Comparison of ENCODE assay signal across 1 cellular context in the genomic region with DNA sequence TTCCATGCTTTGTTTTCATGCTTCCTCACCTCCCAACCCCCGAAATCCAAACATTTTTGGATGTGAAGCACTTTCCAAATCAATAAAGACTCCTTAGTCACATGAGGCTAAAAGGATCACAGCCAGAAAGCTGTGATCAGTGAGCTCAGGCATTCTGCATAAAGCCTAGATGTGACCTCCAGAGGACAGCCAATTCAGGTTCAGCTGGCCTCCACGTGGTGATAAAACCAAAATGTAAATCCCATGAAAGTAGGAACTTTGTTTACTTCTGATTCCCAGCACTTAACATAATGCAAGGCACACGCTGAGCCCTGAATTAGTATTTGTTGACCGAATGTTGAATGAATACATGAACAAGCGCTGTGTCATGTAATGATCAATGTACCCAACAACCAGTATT.
TF ChIP-seq lines count a peak whose summit lies in the region.

No MANE protein-coding gene starts in this region.

TF ChIP-seq in GM12878, 131 proteins besides CTCF, POLR2A, EP300 and RAD21:
- TF ChIP-seq POLR2AphosphoS5 (IDR thresholded peaks at IDR 0.05; ENCODE audit: low read length) = no peak
- TF ChIP-seq, protein P1, sequence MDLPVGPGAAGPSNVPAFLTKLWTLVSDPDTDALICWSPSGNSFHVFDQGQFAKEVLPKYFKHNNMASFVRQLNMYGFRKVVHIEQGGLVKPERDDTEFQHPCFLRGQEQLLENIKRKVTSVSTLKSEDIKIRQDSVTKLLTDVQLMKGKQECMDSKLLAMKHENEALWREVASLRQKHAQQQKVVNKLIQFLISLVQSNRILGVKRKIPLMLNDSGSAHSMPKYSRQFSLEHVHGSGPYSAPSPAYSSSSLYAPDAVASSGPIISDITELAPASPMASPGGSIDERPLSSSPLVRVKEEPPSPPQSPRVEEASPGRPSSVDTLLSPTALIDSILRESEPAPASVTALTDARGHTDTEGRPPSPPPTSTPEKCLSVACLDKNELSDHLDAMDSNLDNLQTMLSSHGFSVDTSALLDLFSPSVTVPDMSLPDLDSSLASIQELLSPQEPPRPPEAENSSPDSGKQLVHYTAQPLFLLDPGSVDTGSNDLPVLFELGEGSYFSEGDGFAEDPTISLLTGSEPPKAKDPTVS (IDR thresholded peaks at IDR 0.05; ENCODE audit: low read depth, low read length) = no peak
- no peak for TF ChIP-seq JUND (IDR thresholded peaks at IDR 0.05; ENCODE audit: low read depth, low read length)
- TF ChIP-seq ZBED1 (IDR thresholded peaks at IDR 0.05; ENCODE audit: borderline replicate concordance) = no peak
- TF ChIP-seq SRF (IDR thresholded peaks at IDR 0.05; ENCODE audit: low read depth in 2 of 2, low read length in 2 of 2) = no peak
- TF ChIP-seq POLR2AphosphoS2 (IDR thresholded peaks at IDR 0.05; ENCODE audit: low read depth, low read length) = no peak
- TF ChIP-seq, protein P2, sequence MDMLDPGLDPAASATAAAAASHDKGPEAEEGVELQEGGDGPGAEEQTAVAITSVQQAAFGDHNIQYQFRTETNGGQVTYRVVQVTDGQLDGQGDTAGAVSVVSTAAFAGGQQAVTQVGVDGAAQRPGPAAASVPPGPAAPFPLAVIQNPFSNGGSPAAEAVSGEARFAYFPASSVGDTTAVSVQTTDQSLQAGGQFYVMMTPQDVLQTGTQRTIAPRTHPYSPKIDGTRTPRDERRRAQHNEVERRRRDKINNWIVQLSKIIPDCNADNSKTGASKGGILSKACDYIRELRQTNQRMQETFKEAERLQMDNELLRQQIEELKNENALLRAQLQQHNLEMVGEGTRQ (IDR thresholded peaks at IDR 0.05; ENCODE audit: borderline replicate concordance, low read depth, low read length) = no peak
- TF ChIP-seq ASH2L (IDR thresholded peaks at IDR 0.05; ENCODE audit: borderline replicate concordance, low read depth) = no peak
- TF ChIP-seq, protein P3, sequence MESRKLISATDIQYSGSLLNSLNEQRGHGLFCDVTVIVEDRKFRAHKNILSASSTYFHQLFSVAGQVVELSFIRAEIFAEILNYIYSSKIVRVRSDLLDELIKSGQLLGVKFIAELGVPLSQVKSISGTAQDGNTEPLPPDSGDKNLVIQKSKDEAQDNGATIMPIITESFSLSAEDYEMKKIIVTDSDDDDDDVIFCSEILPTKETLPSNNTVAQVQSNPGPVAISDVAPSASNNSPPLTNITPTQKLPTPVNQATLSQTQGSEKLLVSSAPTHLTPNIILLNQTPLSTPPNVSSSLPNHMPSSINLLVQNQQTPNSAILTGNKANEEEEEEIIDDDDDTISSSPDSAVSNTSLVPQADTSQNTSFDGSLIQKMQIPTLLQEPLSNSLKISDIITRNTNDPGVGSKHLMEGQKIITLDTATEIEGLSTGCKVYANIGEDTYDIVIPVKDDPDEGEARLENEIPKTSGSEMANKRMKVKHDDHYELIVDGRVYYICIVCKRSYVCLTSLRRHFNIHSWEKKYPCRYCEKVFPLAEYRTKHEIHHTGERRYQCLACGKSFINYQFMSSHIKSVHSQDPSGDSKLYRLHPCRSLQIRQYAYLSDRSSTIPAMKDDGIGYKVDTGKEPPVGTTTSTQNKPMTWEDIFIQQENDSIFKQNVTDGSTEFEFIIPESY (IDR thresholded peaks at IDR 0.05) = no peak
- no peak for TF ChIP-seq POU2F2 (IDR thresholded peaks at IDR 0.05; ENCODE audit: borderline replicate concordance, low read depth, low read length)
- no peak for TF ChIP-seq BCL11A (IDR thresholded peaks at IDR 0.05; ENCODE audit: low read depth, low read length)
TF ChIP-seq in GM12878: peak in this region for 0.
